ENCODE assay signal across 1 cellular context in the genomic region with DNA sequence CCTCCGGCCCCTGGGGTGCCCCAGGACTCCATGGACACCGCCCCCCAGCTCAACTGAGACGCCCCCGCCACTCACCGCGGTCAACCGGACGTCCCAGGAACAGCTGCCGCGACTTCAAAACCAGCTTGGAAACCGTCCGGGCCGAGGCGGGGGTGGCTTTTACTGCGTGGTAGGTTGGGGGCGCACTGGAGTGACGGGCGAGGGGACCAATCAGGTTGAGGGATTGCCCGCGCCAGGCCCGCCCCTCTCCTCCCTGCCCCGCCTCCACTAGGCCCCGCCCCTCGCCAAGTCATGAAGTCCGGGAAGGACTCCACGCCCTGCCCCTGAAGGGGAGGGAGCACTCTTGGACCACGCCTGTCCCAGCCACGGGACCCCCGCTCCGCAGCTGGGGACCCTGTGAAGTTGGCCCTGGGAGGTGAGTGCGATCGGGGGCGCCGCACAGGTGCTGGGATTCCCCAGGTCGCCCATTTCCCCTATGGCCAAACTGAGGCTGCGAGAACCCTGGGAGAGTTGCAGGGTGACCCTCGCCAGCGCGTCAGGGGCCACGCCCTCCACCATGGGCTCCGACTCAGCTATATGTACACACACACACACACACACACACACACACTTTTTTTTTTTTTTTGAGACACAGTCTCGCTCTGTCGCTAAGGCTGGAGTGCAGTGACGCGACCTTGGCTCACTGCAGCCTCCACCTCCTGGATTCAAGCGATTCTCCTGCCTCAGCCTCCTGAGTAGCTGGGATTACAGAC.
A peak's percentile ranks its signal among the peaks of the same experiment; 100 is the strongest.
TF ChIP-seq lines count a peak whose summit lies in the region.

A gene with protein sequence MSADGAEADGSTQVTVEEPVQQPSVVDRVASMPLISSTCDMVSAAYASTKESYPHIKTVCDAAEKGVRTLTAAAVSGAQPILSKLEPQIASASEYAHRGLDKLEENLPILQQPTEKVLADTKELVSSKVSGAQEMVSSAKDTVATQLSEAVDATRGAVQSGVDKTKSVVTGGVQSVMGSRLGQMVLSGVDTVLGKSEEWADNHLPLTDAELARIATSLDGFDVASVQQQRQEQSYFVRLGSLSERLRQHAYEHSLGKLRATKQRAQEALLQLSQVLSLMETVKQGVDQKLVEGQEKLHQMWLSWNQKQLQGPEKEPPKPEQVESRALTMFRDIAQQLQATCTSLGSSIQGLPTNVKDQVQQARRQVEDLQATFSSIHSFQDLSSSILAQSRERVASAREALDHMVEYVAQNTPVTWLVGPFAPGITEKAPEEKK (minus strand): TSS at position 134 of the 752 bp plus-strand sequence. CDS start 6,273 bp downstream, outside the sequence.

TF ChIP-seq in K562, 482 proteins besides CTCF, POLR2A, EP300 and RAD21 (continued from another document and continues in another):
- TF ChIP-seq CTBP1 (IDR thresholded peaks at IDR 0.05; ENCODE audit: borderline replicate concordance) (peak; percentile 46; the same call in 1 of the 2 replicates), ADNP (tag; IDR thresholded peaks at IDR 0.05) (peak; percentile 93), KDM4B (IDR thresholded peaks at IDR 0.05; ENCODE audit: borderline replicate concordance in 2 of 2, low read depth in 1 of 2) (no peak), KLF16 (IDR thresholded peaks at IDR 0.05) (no peak), ZNF75A (CRISPR knock-in tag; IDR thresholded peaks at IDR 0.05) (no peak), ZNF766 (CRISPR knock-in tag; conservative IDR thresholded peaks at IDR 0.05) (no peak), ETV1 (tag; conservative IDR thresholded peaks at IDR 0.05; ENCODE audit: low read depth) (no peak; the same call in 1 of the 2 replicates), EP400 (IDR thresholded peaks at IDR 0.05) (peak; percentile 89), MYNN (IDR thresholded peaks at IDR 0.05) (no peak), MYNN (CRISPR knock-in tag; IDR thresholded peaks at IDR 0.05) (no peak), MTA1 (IDR thresholded peaks at IDR 0.05; ENCODE audit: borderline replicate concordance) (no peak; the same call in 1 of the 2 replicates), ARNT (IDR thresholded peaks at IDR 0.05) (peak; percentile 68 to 72; a peak in 3 of 4 replicates), TARDBP (IDR thresholded peaks at IDR 0.05) (no peak; the same call in 1 of the 2 replicates), ZBTB8A (IDR thresholded peaks at IDR 0.05; ENCODE audit: partially characterized antibody) (no peak), COPS2 (conservative IDR thresholded peaks at IDR 0.05) (no peak), TAF9B (IDR thresholded peaks at IDR 0.05; ENCODE audit: partially characterized antibody) (no peak), ZFPM2 (CRISPR knock-in tag; IDR thresholded peaks at IDR 0.05) (no peak), PHTF2 (CRISPR knock-in tag; IDR thresholded peaks at IDR 0.05) (no peak), ETV6 (IDR thresholded peaks at IDR 0.05; ENCODE audit: borderline replicate concordance in 1 of 2, low read depth in 2 of 2, low read length in 1 of 2) (no peak), ETV6 (CRISPR knock-in tag; IDR thresholded peaks at IDR 0.05; ENCODE audit: borderline replicate concordance) (no peak), ZKSCAN3 (CRISPR knock-in tag; IDR thresholded peaks at IDR 0.05) (no peak), ZSCAN32 (CRISPR knock-in tag; IDR thresholded peaks at IDR 0.05) (no peak), SREBF2 (CRISPR knock-in tag; IDR thresholded peaks at IDR 0.05) (no peak), SIN3A (IDR thresholded peaks at IDR 0.05; ENCODE audit: borderline replicate concordance in 2 of 2, control insufficient read depth in 1 of 2, low read depth in 2 of 2, low read length in 2 of 2) (peak; percentile 6 to 62; a peak in 2 of 4 replicates), BCOR (IDR thresholded peaks at IDR 0.05) (peak; percentile 99), ZNF197 (CRISPR knock-in tag; IDR thresholded peaks at IDR 0.05; ENCODE audit: low read depth) (no peak), SMARCC2 (IDR thresholded peaks at IDR 0.05; ENCODE audit: low read depth) (peak; percentile 22; the same call in 1 of the 2 replicates), NFXL1 (CRISPR knock-in tag; IDR thresholded peaks at IDR 0.05) (no peak)
- TF ChIP-seq, protein P1, sequence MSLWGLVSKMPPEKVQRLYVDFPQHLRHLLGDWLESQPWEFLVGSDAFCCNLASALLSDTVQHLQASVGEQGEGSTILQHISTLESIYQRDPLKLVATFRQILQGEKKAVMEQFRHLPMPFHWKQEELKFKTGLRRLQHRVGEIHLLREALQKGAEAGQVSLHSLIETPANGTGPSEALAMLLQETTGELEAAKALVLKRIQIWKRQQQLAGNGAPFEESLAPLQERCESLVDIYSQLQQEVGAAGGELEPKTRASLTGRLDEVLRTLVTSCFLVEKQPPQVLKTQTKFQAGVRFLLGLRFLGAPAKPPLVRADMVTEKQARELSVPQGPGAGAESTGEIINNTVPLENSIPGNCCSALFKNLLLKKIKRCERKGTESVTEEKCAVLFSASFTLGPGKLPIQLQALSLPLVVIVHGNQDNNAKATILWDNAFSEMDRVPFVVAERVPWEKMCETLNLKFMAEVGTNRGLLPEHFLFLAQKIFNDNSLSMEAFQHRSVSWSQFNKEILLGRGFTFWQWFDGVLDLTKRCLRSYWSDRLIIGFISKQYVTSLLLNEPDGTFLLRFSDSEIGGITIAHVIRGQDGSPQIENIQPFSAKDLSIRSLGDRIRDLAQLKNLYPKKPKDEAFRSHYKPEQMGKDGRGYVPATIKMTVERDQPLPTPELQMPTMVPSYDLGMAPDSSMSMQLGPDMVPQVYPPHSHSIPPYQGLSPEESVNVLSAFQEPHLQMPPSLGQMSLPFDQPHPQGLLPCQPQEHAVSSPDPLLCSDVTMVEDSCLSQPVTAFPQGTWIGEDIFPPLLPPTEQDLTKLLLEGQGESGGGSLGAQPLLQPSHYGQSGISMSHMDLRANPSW (CRISPR knock-in tag; IDR thresholded peaks at IDR 0.05), result 0 out of 2 replicates have a peak, but pooled peaks have one; percentile 9
- TF ChIP-seq, protein P2, sequence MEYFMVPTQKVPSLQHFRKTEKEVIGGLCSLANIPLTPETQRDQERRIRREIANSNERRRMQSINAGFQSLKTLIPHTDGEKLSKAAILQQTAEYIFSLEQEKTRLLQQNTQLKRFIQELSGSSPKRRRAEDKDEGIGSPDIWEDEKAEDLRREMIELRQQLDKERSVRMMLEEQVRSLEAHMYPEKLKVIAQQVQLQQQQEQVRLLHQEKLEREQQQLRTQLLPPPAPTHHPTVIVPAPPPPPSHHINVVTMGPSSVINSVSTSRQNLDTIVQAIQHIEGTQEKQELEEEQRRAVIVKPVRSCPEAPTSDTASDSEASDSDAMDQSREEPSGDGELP (CRISPR knock-in tag; IDR thresholded peaks at IDR 0.05; ENCODE audit: borderline replicate concordance), result peak; percentile 89
- TF ChIP-seq, protein P3, sequence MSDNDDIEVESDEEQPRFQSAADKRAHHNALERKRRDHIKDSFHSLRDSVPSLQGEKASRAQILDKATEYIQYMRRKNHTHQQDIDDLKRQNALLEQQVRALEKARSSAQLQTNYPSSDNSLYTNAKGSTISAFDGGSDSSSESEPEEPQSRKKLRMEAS (CRISPR knock-in tag; IDR thresholded peaks at IDR 0.05), result peak; percentile 76
- TF ChIP-seq, protein P4, sequence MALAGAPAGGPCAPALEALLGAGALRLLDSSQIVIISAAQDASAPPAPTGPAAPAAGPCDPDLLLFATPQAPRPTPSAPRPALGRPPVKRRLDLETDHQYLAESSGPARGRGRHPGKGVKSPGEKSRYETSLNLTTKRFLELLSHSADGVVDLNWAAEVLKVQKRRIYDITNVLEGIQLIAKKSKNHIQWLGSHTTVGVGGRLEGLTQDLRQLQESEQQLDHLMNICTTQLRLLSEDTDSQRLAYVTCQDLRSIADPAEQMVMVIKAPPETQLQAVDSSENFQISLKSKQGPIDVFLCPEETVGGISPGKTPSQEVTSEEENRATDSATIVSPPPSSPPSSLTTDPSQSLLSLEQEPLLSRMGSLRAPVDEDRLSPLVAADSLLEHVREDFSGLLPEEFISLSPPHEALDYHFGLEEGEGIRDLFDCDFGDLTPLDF (CRISPR knock-in tag; IDR thresholded peaks at IDR 0.05), result no peak
- TF ChIP-seq, protein P5, sequence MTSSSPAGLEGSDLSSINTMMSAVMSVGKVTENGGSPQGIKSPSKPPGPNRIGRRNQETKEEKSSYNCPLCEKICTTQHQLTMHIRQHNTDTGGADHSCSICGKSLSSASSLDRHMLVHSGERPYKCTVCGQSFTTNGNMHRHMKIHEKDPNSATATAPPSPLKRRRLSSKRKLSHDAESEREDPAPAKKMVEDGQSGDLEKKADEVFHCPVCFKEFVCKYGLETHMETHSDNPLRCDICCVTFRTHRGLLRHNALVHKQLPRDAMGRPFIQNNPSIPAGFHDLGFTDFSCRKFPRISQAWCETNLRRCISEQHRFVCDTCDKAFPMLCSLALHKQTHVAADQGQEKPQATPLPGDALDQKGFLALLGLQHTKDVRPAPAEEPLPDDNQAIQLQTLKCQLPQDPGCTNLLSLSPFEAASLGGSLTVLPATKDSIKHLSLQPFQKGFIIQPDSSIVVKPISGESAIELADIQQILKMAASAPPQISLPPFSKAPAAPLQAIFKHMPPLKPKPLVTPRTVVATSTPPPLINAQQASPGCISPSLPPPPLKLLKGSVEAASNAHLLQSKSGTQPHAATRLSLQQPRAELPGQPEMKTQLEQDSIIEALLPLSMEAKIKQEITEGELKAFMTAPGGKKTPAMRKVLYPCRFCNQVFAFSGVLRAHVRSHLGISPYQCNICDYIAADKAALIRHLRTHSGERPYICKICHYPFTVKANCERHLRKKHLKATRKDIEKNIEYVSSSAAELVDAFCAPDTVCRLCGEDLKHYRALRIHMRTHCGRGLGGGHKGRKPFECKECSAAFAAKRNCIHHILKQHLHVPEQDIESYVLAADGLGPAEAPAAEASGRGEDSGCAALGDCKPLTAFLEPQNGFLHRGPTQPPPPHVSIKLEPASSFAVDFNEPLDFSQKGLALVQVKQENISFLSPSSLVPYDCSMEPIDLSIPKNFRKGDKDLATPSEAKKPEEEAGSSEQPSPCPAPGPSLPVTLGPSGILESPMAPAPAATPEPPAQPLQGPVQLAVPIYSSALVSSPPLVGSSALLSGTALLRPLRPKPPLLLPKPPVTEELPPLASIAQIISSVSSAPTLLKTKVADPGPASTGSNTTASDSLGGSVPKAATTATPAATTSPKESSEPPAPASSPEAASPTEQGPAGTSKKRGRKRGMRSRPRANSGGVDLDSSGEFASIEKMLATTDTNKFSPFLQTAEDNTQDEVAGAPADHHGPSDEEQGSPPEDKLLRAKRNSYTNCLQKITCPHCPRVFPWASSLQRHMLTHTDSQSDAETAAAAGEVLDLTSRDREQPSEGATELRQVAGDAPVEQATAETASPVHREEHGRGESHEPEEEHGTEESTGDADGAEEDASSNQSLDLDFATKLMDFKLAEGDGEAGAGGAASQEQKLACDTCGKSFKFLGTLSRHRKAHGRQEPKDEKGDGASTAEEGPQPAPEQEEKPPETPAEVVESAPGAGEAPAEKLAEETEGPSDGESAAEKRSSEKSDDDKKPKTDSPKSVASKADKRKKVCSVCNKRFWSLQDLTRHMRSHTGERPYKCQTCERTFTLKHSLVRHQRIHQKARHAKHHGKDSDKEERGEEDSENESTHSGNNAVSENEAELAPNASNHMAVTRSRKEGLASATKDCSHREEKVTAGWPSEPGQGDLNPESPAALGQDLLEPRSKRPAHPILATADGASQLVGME (CRISPR knock-in tag; IDR thresholded peaks at IDR 0.05), result no peak
- TF ChIP-seq, protein P6, sequence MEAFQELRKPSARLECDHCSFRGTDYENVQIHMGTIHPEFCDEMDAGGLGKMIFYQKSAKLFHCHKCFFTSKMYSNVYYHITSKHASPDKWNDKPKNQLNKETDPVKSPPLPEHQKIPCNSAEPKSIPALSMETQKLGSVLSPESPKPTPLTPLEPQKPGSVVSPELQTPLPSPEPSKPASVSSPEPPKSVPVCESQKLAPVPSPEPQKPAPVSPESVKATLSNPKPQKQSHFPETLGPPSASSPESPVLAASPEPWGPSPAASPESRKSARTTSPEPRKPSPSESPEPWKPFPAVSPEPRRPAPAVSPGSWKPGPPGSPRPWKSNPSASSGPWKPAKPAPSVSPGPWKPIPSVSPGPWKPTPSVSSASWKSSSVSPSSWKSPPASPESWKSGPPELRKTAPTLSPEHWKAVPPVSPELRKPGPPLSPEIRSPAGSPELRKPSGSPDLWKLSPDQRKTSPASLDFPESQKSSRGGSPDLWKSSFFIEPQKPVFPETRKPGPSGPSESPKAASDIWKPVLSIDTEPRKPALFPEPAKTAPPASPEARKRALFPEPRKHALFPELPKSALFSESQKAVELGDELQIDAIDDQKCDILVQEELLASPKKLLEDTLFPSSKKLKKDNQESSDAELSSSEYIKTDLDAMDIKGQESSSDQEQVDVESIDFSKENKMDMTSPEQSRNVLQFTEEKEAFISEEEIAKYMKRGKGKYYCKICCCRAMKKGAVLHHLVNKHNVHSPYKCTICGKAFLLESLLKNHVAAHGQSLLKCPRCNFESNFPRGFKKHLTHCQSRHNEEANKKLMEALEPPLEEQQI (IDR thresholded peaks at IDR 0.05), result no peak
- TF ChIP-seq, protein P7, sequence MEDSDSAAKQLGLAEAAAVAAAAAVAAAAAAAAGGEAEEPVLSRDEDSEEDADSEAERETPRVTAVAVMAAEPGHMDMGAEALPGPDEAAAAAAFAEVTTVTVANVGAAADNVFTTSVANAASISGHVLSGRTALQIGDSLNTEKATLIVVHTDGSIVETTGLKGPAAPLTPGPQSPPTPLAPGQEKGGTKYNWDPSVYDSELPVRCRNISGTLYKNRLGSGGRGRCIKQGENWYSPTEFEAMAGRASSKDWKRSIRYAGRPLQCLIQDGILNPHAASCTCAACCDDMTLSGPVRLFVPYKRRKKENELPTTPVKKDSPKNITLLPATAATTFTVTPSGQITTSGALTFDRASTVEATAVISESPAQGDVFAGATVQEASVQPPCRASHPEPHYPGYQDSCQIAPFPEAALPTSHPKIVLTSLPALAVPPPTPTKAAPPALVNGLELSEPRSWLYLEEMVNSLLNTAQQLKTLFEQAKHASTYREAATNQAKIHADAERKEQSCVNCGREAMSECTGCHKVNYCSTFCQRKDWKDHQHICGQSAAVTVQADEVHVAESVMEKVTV (CRISPR knock-in tag; IDR thresholded peaks at IDR 0.05), result no peak
- TF ChIP-seq, protein P8, sequence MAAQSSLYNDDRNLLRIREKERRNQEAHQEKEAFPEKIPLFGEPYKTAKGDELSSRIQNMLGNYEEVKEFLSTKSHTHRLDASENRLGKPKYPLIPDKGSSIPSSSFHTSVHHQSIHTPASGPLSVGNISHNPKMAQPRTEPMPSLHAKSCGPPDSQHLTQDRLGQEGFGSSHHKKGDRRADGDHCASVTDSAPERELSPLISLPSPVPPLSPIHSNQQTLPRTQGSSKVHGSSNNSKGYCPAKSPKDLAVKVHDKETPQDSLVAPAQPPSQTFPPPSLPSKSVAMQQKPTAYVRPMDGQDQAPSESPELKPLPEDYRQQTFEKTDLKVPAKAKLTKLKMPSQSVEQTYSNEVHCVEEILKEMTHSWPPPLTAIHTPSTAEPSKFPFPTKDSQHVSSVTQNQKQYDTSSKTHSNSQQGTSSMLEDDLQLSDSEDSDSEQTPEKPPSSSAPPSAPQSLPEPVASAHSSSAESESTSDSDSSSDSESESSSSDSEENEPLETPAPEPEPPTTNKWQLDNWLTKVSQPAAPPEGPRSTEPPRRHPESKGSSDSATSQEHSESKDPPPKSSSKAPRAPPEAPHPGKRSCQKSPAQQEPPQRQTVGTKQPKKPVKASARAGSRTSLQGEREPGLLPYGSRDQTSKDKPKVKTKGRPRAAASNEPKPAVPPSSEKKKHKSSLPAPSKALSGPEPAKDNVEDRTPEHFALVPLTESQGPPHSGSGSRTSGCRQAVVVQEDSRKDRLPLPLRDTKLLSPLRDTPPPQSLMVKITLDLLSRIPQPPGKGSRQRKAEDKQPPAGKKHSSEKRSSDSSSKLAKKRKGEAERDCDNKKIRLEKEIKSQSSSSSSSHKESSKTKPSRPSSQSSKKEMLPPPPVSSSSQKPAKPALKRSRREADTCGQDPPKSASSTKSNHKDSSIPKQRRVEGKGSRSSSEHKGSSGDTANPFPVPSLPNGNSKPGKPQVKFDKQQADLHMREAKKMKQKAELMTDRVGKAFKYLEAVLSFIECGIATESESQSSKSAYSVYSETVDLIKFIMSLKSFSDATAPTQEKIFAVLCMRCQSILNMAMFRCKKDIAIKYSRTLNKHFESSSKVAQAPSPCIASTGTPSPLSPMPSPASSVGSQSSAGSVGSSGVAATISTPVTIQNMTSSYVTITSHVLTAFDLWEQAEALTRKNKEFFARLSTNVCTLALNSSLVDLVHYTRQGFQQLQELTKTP (IDR thresholded peaks at IDR 0.05; ENCODE audit: low read depth in 1 of 2, partially characterized antibody in 2 of 2), result peak in 1 of 2 experiments; percentile 46
